Comparison of ENCODE assay signal across 9 cellular contexts in genomic region chr19:15251749-15252397, GRCh38. TPM values are rescaled to one million over a fixed set of nuclear protein-coding genes. Genes with fewer than 3 reads are reported as not detected.
DNase-seq lines count a peak whose midpoint lies in the region; ATAC-seq, FAIRE-seq and TF ChIP-seq lines count a peak whose summit lies in the region.
"Had no signal": no experiment of that assay in that cellular context is flagged by ENCODE, and none has a peak within 500 bp of the region (broad histone marks: within the 10 kb centered on the region; RNA-seq: fewer than 3 reads in every experiment).

No MANE protein-coding gene starts in this region.

- TF ChIP-seq CTCF in D721Med (IDR thresholded peaks at IDR 0.05; ENCODE audit: insufficient read depth, missing control alignments) (peak; percentile 9), Peyer's patch (IDR thresholded peaks at IDR 0.05) (peak in 3 of 6 experiments; percentile 7 to 25 (median 14)), osteoblast (IDR thresholded peaks at IDR 0.05; ENCODE audit: extremely low read depth, low read depth, low read length) (peak; percentile 80)

- H3K27me3 ChIP-seq in Peyer's patch (no peaks in the 10 kb centered on the region), osteoblast (ENCODE audit: insufficient read depth, low read length) (no peaks in the 10 kb centered on the region)

- H3K9me3 Mint-ChIP-seq in effector memory CD8-positive, alpha-beta T cell, result no peaks in the 10 kb centered on the region

- H2AFZ ChIP-seq in osteoblast (ENCODE audit: low read length), result no peak overlapping the region

- peaks cover 0 to 6% of the 10 kb centered on the region in 2 donors for H3K4me1 Mint-ChIP-seq in effector memory CD8-positive, alpha-beta T cell (ENCODE audit: low read depth in 2 of 2)

- H3K4me2 ChIP-seq in osteoblast (ENCODE audit: insufficient read depth, low read length), result peak overlapping the region; percentile 68

- H3K4me3 Mint-ChIP-seq in effector memory CD8-positive, alpha-beta T cell, result no peak overlapping the region

- peaks cover 49% of the 10 kb centered on the region for H4K20me1 ChIP-seq in osteoblast (ENCODE audit: insufficient read depth, low read length)

- peaks cover 72% of the 10 kb centered on the region for H3K36me3 Mint-ChIP-seq in effector memory CD8-positive, alpha-beta T cell (ENCODE audit: insufficient read depth)

- H3K27me3 Mint-ChIP-seq in effector memory CD8-positive, alpha-beta T cell, result no peaks in the 10 kb centered on the region

- no peak overlapping the region for H3K27ac Mint-ChIP-seq in effector memory CD8-positive, alpha-beta T cell

- no peaks in the 10 kb centered on the region for H3K9me3 ChIP-seq in Peyer's patch
- H3K9me3 ChIP-seq in osteoblast (ENCODE audit: low read depth, low read length), result no peaks in the 10 kb centered on the region

- H3K79me2 ChIP-seq in osteoblast (ENCODE audit: insufficient read depth, low read length), result peaks cover 62% of the 10 kb centered on the region

- H3K36me3 ChIP-seq in Peyer's patch, result peaks cover 0 to 64% (median 3%) of the 10 kb centered on the region in 3 donors
- H3K36me3 ChIP-seq in osteoblast (ENCODE audit: insufficient read depth, low read length), result peaks cover 54% of the 10 kb centered on the region

- no peak for FAIRE-seq in D721Med (lab: Jason Lieb, UNC)

- H3K27ac ChIP-seq in Peyer's patch, result peak overlapping the region in 3 of 4 donors; percentile 40 to 87 (median 87)
- peak overlapping the region; percentile 100 for H3K27ac ChIP-seq in osteoblast (ENCODE audit: low read depth, low read length)

- H3K4me3 ChIP-seq in Peyer's patch, result no peak overlapping the region
- H3K4me3 ChIP-seq in osteoblast (ENCODE audit: insufficient read depth, low read length), result peak overlapping the region; percentile 56

- DNase-seq in D721Med (ENCODE audit: insufficient read length, low spot score) (no peak), Peyer's patch (peak in 2 of 3 donors; percentile 28 to 63), fibroblast of gingiva (ENCODE audit: low read depth) (peak; percentile 92), osteoblast (ENCODE audit: insufficient read length, low spot score, missing footprints) (peak; percentile 98), erythroblast (lab: John Stamatoyannopoulos, UW) (no peak)
- DNase-seq in effector memory CD8-positive, alpha-beta T cell, result no peak

- TF ChIP-seq POLR2A in Peyer's patch (IDR thresholded peaks at IDR 0.05) (no peak), erythroblast (IDR thresholded peaks at IDR 0.05; ENCODE audit: low read length) (no peak)

- no peak for ATAC-seq in HG03108 (IDR thresholded peaks at IDR 0.05; ENCODE audit: unreplicated experiment)
- ATAC-seq in HG03045 (IDR thresholded peaks at IDR 0.05; ENCODE audit: unreplicated experiment), result no peak
- no peak for ATAC-seq in effector memory CD8-positive, alpha-beta T cell (replicated peaks)

- H3K4me1 ChIP-seq in Peyer's patch, result peaks cover 0 to 58% (median 11%) of the 10 kb centered on the region in 4 donors
- H3K4me1 ChIP-seq in osteoblast (ENCODE audit: insufficient read depth, low read length), result peaks cover 68% of the 10 kb centered on the region

RNA-seq across cellular contexts. Expression of gene EPHX3, which starts 19.6 kb away (rescaled TPM):
- total RNA-seq in Peyer's patch (not detected), osteoblast (0.29 TPM in 1 of 2 replicates, not detected in the other)
- total RNA-seq: glomerular endothelial cell had no signal

RNA-seq across cellular contexts. Expression of gene NOTCH3, which starts 51.1 kb away (rescaled TPM):
- total RNA-seq in Peyer's patch (10 to 100 TPM in 2 of 4 donors, 1 to 10 TPM in 2; 2.6 to 16.5 (median 8.9) TPM), osteoblast (49.8 and 51.8 TPM in 2 replicates)

Comparison
In these comparisons a context has a peak if more than half of its experiments do, and no peak if none do; other contexts are left out.
1. DNase-seq: peak in Peyer's patch (2 of 3), fibroblast of gingiva (single experiment) and osteoblast (single experiment); none in D721Med (single experiment), erythroblast (0 of 2) and effector memory CD8-positive, alpha-beta T cell (0 of 3).